In the genomic region with DNA sequence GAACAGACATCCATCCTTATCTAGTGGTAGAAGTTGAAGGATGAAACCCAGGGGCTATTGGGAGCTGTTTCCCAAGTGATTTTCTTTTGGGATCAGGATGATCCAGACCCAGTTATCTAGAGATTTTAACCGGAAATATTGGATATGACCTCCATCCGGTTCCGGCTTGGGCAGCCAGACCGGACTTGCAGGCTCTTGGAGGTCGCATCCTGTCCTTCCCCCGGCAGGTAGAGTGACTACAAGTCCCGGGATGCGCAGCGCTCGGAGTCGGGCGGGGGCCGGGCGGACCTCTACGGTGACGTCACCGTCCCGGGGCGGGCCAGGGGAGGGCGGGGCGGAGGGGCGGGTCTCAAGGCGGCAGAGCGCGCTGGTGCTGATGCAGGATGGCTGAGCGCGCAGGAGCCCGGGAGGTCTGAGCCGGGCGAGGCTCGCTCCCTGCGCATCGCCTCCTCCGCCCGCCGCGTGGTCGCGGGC, we compare ENCODE assay signal across 7 cellular contexts.
A peak's percentile ranks its signal among the peaks of the same experiment; 100 is the strongest.
DNase-seq lines count a peak whose midpoint lies in the region; ATAC-seq and FAIRE-seq lines count a peak whose summit lies in the region.

A gene (plus strand): TSS at position 360 of the 474 bp plus-strand sequence. CDS start 391 bp downstream, outside the sequence.

- peak; percentile 77 for FAIRE-seq in GM18507 (lab: Jason Lieb, UNC)

- ATAC-seq in HG02943 (IDR thresholded peaks at IDR 0.05; ENCODE audit: low read depth, unreplicated experiment): peak; percentile 86

- peak within 1 kb of the TSS; percentile 83 for H3K27ac ChIP-seq in caudate nucleus (ENCODE audit: low read depth, low read length)

- DNase-seq in GM18507 (ENCODE audit: extremely low spot score, insufficient read length, low read depth) (peak; percentile 93), NCI-H2081 (lab: John Stamatoyannopoulos, UW) (peak; percentile 93 to 96), caudate nucleus (lab: John Stamatoyannopoulos, UW) (peak; percentile 19 to 95 (median 85)), iris pigment epithelial cell (ENCODE audit: low read depth) (peak; percentile 71)
- DNase-seq in activated CD4-positive, CD25-positive, alpha-beta regulatory T cell treated with anti-CD3 and anti-CD28 coated beads, Interleukin-2, amount 50 U/mL, for 16 hours (ENCODE audit: low read depth, low spot score): peak; percentile 71
- peak; percentile 77 to 85 for DNase-seq in stimulated activated CD4-positive, alpha-beta T cell treated with anti-CD3 and anti-CD28 coated beads, Interleukin-15, amount 100 ng/mL, for 1 hour (ENCODE audit: low read depth in 1 of 2, low spot score in 1 of 2)

Comparison
In these comparisons a context has a peak if more than half of its experiments do, and no peak if none do; other contexts are left out.
1. Peak in every context shown above with its lines: DNase-seq, ATAC-seq and H3K27ac ChIP-seq.